ENCODE assay signal across 8 cellular contexts in the genomic region with DNA sequence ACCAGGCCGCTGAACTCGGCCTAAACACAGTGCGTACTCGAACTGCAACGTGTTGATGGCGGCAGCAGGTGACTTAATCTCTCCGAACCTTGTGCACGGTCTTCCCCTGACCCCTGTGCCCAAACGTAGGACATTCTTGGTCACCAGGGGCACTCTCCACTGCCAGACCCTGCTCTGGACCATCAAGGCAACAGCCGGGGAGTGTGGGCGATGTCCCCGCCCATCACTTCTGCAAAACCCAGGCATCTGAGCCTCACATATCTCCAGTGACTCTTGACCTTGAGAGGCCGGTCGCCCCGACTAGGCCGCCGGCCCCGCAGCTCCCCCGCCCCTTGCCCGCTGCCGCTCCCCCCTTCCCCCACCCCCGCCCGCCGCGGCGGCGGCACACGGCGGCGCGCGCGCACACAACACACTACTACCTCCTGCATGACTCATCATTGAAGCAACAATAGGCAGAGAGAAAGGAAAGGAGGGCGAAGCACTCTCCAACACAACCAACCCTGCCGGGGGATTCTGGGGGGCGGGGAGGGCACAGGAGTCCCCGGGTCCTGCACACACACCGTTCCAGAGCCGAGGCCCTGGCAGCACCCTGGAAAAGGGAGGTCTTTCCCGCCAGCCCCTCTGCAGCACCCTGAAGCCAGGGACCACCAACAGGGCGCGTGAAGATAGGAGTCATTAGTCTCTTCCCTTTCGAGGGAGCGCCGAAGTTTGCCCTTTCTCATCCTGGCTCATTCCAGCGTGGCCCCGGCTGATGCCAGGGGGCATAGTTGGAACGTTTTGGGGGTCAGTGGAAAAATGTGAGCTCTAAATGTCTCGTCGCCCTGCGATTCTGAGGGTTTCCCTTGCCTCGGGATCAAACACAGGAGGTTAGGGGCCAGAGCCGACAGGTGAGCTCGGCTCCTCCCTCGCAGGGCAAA. TPM values are rescaled to one million over a fixed set of nuclear protein-coding genes. Genes with fewer than 3 reads are reported as not detected.
A peak's percentile ranks its signal among the peaks of the same experiment; 100 is the strongest.
DNase-seq lines count a peak whose midpoint lies in the region; ATAC-seq and TF ChIP-seq lines count a peak whose summit lies in the region.

No MANE protein-coding gene starts in this region.

- H2AFZ ChIP-seq in mesenchymal stem cell (ENCODE audit: low read depth, low read length): peak overlapping the region; percentile 34

- peaks cover 56% of the 10 kb centered on the region for H3K4me1 ChIP-seq in mesenchymal stem cell (ENCODE audit: control insufficient read depth, insufficient read depth, low read depth, low read length)

- H3K27ac ChIP-seq in mesenchymal stem cell (ENCODE audit: low read length, poor library complexity, severe bottlenecking): peak overlapping the region; percentile 93

- H3K9me3 ChIP-seq in mesenchymal stem cell (ENCODE audit: control insufficient read depth, low read length): no peaks in the 10 kb centered on the region

- H4K8ac ChIP-seq in mesenchymal stem cell (ENCODE audit: low read length): peak overlapping the region; percentile 95

- no peaks in the 10 kb centered on the region for H3K27me3 ChIP-seq in mesenchymal stem cell (ENCODE audit: control insufficient read depth in 1 of 2, insufficient read depth in 1 of 2, low read length in 2 of 2)

- in situ Hi-C loops in GM18951 (cut with MboI; ENCODE audit: low sequenced_read_pairs, unreplicated experiment): no loop called here

- peak; percentile 8 for TF ChIP-seq POLR2A in GM18951 (IDR thresholded peaks at IDR 0.05; ENCODE audit: extremely low read depth, insufficient read depth, insufficient read length)

- H3K18ac ChIP-seq in mesenchymal stem cell (ENCODE audit: low read depth in 1 of 2, low read length in 2 of 2): peak overlapping the region; percentile 98 to 99

- peak overlapping the region; percentile 75 to 98 for H2BK12ac ChIP-seq in mesenchymal stem cell (ENCODE audit: low read length in 2 of 2)

- H3K79me1 ChIP-seq in mesenchymal stem cell (replicated peaks; ENCODE audit: low read length, poor library complexity, severe bottlenecking): peaks cover 9% of the 10 kb centered on the region

- peak overlapping the region; percentile 98 for H4K91ac ChIP-seq in mesenchymal stem cell (ENCODE audit: low read length)

- 14% methylated on average over 37 of the region's 55 CpGs for WGBS in mesenchymal stem cell

- peak overlapping the region; percentile 98 for H3K9ac ChIP-seq in mesenchymal stem cell (ENCODE audit: low read length)

- H3K4me2 ChIP-seq in mesenchymal stem cell (ENCODE audit: low read length, poor library complexity, severe bottlenecking): peak overlapping the region; percentile 92

- peak overlapping the region; percentile 63 for H2BK5ac ChIP-seq in mesenchymal stem cell (ENCODE audit: low read depth, low read length, poor library complexity, severe bottlenecking)

- H3K36me3 ChIP-seq in mesenchymal stem cell (ENCODE audit: control insufficient read depth in 1 of 2, insufficient read depth in 2 of 2, low read depth in 1 of 2, low read length in 2 of 2): peaks cover 3 to 13% of the 10 kb centered on the region in 2 experiments

- H3K23ac ChIP-seq in mesenchymal stem cell (ENCODE audit: low read length in 2 of 2): peak overlapping the region; percentile 14 to 78

- H3K4me3 ChIP-seq in mesenchymal stem cell (ENCODE audit: insufficient read depth in 1 of 2, low read depth in 1 of 2, low read length in 2 of 2): peak overlapping the region; percentile 60 to 89

- peak overlapping the region; percentile 98 to 99 for H3K4ac ChIP-seq in mesenchymal stem cell (ENCODE audit: low read depth in 1 of 2, low read length in 2 of 2)

- peak overlapping the region; percentile 97 for H2BK15ac ChIP-seq in mesenchymal stem cell (ENCODE audit: low read depth, poor library complexity, severe bottlenecking)

- peak overlapping the region in 1 of 2 experiments; percentile 99 for H3K14ac ChIP-seq in mesenchymal stem cell (ENCODE audit: low read length in 2 of 2)

- ATAC-seq in HG02970 (IDR thresholded peaks at IDR 0.05; ENCODE audit: low FRiP score, unreplicated experiment) (no peak), HG03565 (IDR thresholded peaks at IDR 0.05; ENCODE audit: unreplicated experiment) (no peak)

- peak; percentile 71 for DNase-seq in NCI-H748 treated with DMSO at 0.1 percent for 48 hours (lab: John Stamatoyannopoulos, UW)
- DNase-seq in activated CD8-positive, alpha-beta memory T cell treated with anti-CD3 and anti-CD28 coated beads for 4 hours (ENCODE audit: low read depth in 2 of 2): peak; percentile 31
- DNase-seq in effector CD8-positive, alpha-beta T cell (lab: John Stamatoyannopoulos, UW): peak; percentile 32
- peak; percentile 85 for DNase-seq in mesenchymal stem cell
- peak; percentile 48 for DNase-seq in stimulated activated naive CD4-positive, alpha-beta T cell treated with Interleukin-2 at 50 U/mL for 16 hours (lab: John Stamatoyannopoulos, UW)

- H2BK120ac ChIP-seq in mesenchymal stem cell (ENCODE audit: low read depth, low read length): peak overlapping the region; percentile 99

- H2AK5ac ChIP-seq in mesenchymal stem cell (ENCODE audit: low read length, severe bottlenecking): peak overlapping the region; percentile 86

RNA-seq across cellular contexts. Expression of gene MNT, which starts 1.9 kb away (rescaled TPM):
- polyA plus RNA-seq in mesenchymal stem cell (2013, experiment 1 of 2): 21.1 TPM
- 19.7 TPM for polyA plus RNA-seq in mesenchymal stem cell (2013, experiment 2 of 2)

Comparison
In these comparisons a context has a peak if more than half of its experiments do, and no peak if none do; other contexts are left out.
1. DNase-seq: peak in every context shown above with its lines; median percentile 85 in mesenchymal stem cell; 71 in NCI-H748 treated with DMSO at 0.1 percent for 48 hours; 48 in stimulated activated naive CD4-positive, alpha-beta T cell treated with Interleukin-2 at 50 U/mL for 16 hours; 32 in effector CD8-positive, alpha-beta T cell; 31 in activated CD8-positive, alpha-beta memory T cell treated with anti-CD3 and anti-CD28 coated beads for 4 hours.